ENCODE assay signal across 23 cellular contexts in the genomic region with DNA sequence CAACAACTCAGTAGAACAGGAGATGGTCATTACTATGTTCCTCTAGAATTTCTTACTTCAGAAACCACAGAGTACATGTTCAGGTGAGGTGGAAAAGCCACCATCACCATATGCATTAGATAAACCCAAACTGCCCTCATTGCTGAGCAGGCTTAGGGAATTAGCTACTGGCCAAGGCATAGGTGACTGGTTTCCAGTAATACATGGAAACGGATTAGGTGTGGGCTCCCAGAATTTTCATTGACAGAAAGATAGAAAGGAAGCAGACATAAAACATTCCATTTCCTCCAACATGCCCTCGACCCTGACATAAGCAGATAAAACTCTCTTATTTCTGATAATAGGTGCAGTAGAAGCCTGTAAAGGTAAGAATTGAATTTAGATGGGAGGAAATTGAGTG.
"Had no signal": no experiment of that assay in that cellular context is flagged by ENCODE, and none has a peak within 500 bp of the region (broad histone marks: within the 10 kb centered on the region; RNA-seq: fewer than 3 reads in every experiment).

No MANE protein-coding gene starts in this region.

- H3K9ac ChIP-seq: KMS-11, SK-N-SH had no signal

- H3K9me3 ChIP-seq: adrenal gland, MG63, SK-N-SH had no signal

- H3K27ac ChIP-seq: adrenal gland, KMS-11, WERI-Rb-1 had no signal

- ATAC-seq: activated CD4-positive, CD25-positive, alpha-beta regulatory T cell treated with anti-CD3 and anti-CD28 coated beads, Interleukin-2, amount 50 U/mL, for 24 hours; activated CD8-positive, alpha-beta T cell treated with anti-CD3 and anti-CD28 coated beads, Interleukin-2, amount 10 ng/mL, durations not matched to agents 7 days and 5 days had no signal

- H3K4me3 Mint-ChIP-seq: activated CD8-positive, alpha-beta T cell treated with anti-CD3 and anti-CD28 coated beads, Interleukin-2, amount 10 ng/mL, durations not matched to agents 7 days and 5 days; activated naive CD8-positive, alpha-beta T cell treated with anti-CD3 and anti-CD28 coated beads, Interleukin-2, amount 10 ng/mL, durations not matched to agents 7 days and 5 days; central memory CD8-positive, alpha-beta T cell had no signal

- H3K27me3 ChIP-seq: adrenal gland, MG63 had no signal

- H3K4me1 ChIP-seq: adrenal gland had no signal

- H3K36me3 Mint-ChIP-seq: activated naive CD8-positive, alpha-beta T cell treated with anti-CD3 and anti-CD28 coated beads, Interleukin-2, amount 10 ng/mL, durations not matched to agents 7 days and 5 days had no signal

- H3K9me2 ChIP-seq: SK-N-SH had no signal

- H3K4me1 Mint-ChIP-seq: activated naive CD8-positive, alpha-beta T cell treated with anti-CD3 and anti-CD28 coated beads, Interleukin-2, amount 10 ng/mL, durations not matched to agents 7 days and 5 days; central memory CD8-positive, alpha-beta T cell had no signal

- H3K36me3 ChIP-seq: adrenal gland, MG63, WERI-Rb-1 had no signal

- H3K4me2 ChIP-seq: KMS-11, SK-N-SH had no signal

- DNase-seq: activated CD4-positive, alpha-beta T cell treated with anti-CD3 and anti-CD28 coated beads for 4 hours; activated CD8-positive, alpha-beta memory T cell treated with anti-CD3 and anti-CD28 coated beads, Interleukin-2, amount 50 U/mL, for 48 hours; activated CD8-positive, alpha-beta T cell treated with anti-CD3 and anti-CD28 coated beads, Interleukin-2, amount 10 ng/mL, durations not matched to agents 7 days and 5 days; activated naive CD4-positive, alpha-beta T cell treated with anti-CD3 and anti-CD28 coated beads, Interleukin-2, amount 50 U/mL, for 16 hours; activated naive CD8-positive, alpha-beta T cell treated with anti-CD3 and anti-CD28 coated beads, Interleukin-2, amount 10 ng/mL, durations not matched to agents 7 days and 5 days; activated T-cell treated with anti-CD3 and anti-CD28 coated beads, Interleukin-2, amount 50 U/mL, for 1 hour; adrenal gland; aorta; MG63; MV-4-11; NCI-H1105; NCI-H1436; NCI-H1694 treated with DMSO at 0.1 percent for 48 hours; NCI-H2029 treated with DMSO at 0.1 percent for 48 hours; NCI-H510A treated with DMSO at 0.1 percent for 48 hours; NCI-H69; NK-92 treated with Interleukin-12 subunit alpha and Interleukin-12 subunit beta, amount 100 ng/mL, for 24 hours; SK-N-SH; T-helper 1 cell; WERI-Rb-1 had no signal

- H3K4me3 ChIP-seq: adrenal gland, MG63 had no signal

- H3K27me3 Mint-ChIP-seq: activated naive CD8-positive, alpha-beta T cell treated with anti-CD3 and anti-CD28 coated beads, Interleukin-2, amount 10 ng/mL, durations not matched to agents 7 days and 5 days; central memory CD8-positive, alpha-beta T cell had no signal

- H3K27ac Mint-ChIP-seq: activated CD8-positive, alpha-beta T cell treated with anti-CD3 and anti-CD28 coated beads, Interleukin-2, amount 10 ng/mL, durations not matched to agents 7 days and 5 days; activated naive CD8-positive, alpha-beta T cell treated with anti-CD3 and anti-CD28 coated beads, Interleukin-2, amount 10 ng/mL, durations not matched to agents 7 days and 5 days had no signal
